Comparison of ENCODE assay signal across 8 cellular contexts in genomic region chr6:73477407-73477806, GRCh38.
"Had no signal": no experiment of that assay in that cellular context is flagged by ENCODE, and none has a peak within 500 bp of the region (broad histone marks: within the 10 kb centered on the region; RNA-seq: fewer than 3 reads in every experiment).

No MANE protein-coding gene starts in this region.

- ATAC-seq: GM23338 had no signal

- H3K4me1 Mint-ChIP-seq: GM23338, H9 had no signal

- H3K4me2 ChIP-seq: GM23338 had no signal

- H3K27ac Mint-ChIP-seq: GM23338, H9 had no signal

- H3K4me3 Mint-ChIP-seq: GM23338, H9 had no signal

- FAIRE-seq: H1, H54 had no signal

- DNase-seq: H9, HCEC 1CT, IMR-90, KBM-7 had no signal

- H3K9me3 Mint-ChIP-seq: GM23338, H9 had no signal

- H3K4me3 ChIP-seq: GM23338 had no signal

- H3K27ac ChIP-seq: HL-60 had no signal

- H2AFZ ChIP-seq: GM23338 had no signal
